In the genomic region with DNA sequence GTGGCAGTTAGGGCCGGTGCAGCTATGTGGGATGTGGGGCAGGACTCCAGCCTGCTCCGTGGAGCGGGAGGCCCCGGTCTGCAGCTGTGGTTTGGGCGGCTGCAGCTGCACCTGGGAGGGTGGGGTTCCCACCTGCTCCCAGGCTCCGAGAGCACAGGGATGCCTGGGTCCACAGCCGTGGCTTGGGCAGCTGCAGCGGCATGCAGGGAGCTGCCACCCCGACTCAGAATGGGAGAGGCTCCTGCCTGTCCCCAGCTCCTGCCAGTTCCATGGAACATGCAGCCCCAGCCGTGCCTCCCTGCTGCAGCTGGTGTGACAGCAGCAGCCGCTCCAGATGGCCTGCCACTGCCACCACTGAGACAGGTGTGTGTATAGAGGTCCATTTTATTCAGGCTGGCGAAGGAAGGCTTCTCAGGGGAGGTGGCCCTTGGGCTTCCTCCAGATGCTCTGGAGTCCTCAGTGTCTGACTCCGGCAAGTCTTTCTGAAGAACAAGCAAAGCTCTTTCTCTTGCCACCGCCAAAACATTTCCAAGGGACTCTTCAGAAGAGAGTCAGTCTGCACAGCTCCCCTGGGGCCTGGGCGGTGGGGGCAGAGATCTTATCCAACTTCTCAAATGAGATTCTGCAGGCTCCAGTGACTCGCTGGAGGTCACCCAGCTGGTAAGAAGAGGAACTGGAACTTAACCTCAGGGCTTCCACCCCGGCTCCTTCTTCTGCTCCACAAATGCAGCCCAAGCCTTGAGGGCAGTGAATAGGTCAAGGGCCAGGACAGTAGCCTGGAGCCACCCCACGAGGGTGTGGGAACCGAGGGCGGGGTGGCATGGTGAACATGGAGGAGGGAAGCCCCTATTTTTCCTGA, we compare ENCODE assay signal across 8 cellular contexts. TPM values are rescaled to one million over a fixed set of nuclear protein-coding genes. Genes with fewer than 3 reads are reported as not detected.
DNase-seq lines count a peak whose midpoint lies in the region; ATAC-seq and TF ChIP-seq lines count a peak whose summit lies in the region.

No MANE protein-coding gene starts in this region.

- 63% methylated on average over 2 of the region's 20 CpGs for WGBS in right lobe of liver (ENCODE audit: insufficient coverage, low coverage, low lambda C conversion rate, missing lambda C conversion rate)
- WGBS in lower leg skin, 2 donors, result 36 to 42% methylated on average over 18 to 19 of the region's 20 CpGs

- H3K4me3 ChIP-seq in BE2C (ENCODE audit: low read depth, low read length), result peak overlapping the region; percentile 27; the same call in 1 of the 2 replicates
- H3K4me3 ChIP-seq in right lobe of liver, result no peak overlapping the region
- H3K4me3 ChIP-seq in lower leg skin (ENCODE audit: low read depth, poor library complexity, severe bottlenecking), result no peak overlapping the region

- H3K27me3 ChIP-seq in BE2C (no peaks in the 10 kb centered on the region), right lobe of liver (no peaks in the 10 kb centered on the region)

- intact Hi-C loops in right lobe of liver (cut with DNase I) (loop anchor here in 1 of 2 donors (5.0 to 10.0 kb wide), 2 partner anchors 161 to 292 kb away; no protein-coding TSS in a partner anchor), lower leg skin (cut with DNase I; ENCODE audit: low total_unique reads) (no loop called here)

- H3K4me1 ChIP-seq in BE2C, result peaks cover 14% of the 10 kb centered on the region
- peaks cover 0 to 6% (median 0%) of the 10 kb centered on the region in 4 donors for H3K4me1 ChIP-seq in right lobe of liver

- no peak for TF ChIP-seq POLR2A in right lobe of liver (IDR thresholded peaks at IDR 0.05)
- TF ChIP-seq POLR2A in lower leg skin (IDR thresholded peaks at IDR 0.05), result no peak

- peak; percentile 83 for DNase-seq in BE2C
- peak; percentile 82 for DNase-seq in GM19238 (ENCODE audit: insufficient read length, low spot score)
- peak; percentile 19 for DNase-seq in SIG-M5 (lab: John Stamatoyannopoulos, UW)
- DNase-seq in right lobe of liver, result no peak
- DNase-seq in DMS153 treated with DMSO at 0.1 percent for 48 hours (lab: John Stamatoyannopoulos, UW; ENCODE audit: unreplicated experiment), result no peak
- no peak for DNase-seq in lower leg skin (ENCODE audit: low spot score in 2 of 2)
- no peak for DNase-seq in LoVo (ENCODE audit: low spot score)

- H3K27ac ChIP-seq in right lobe of liver, result peak overlapping the region in 2 of 3 donors; percentile 9 to 35

- no peaks in the 10 kb centered on the region for H3K36me3 ChIP-seq in BE2C
- no peaks in the 10 kb centered on the region for H3K36me3 ChIP-seq in right lobe of liver

- H3K9me3 ChIP-seq in BE2C, result no peaks in the 10 kb centered on the region
- H3K9me3 ChIP-seq in right lobe of liver, result no peaks in the 10 kb centered on the region

- TF ChIP-seq CTCF in BE2C (IDR thresholded peaks at IDR 0.05; ENCODE audit: low read depth, low read length) (no peak), right lobe of liver (IDR thresholded peaks at IDR 0.05) (no peak), lower leg skin (IDR thresholded peaks at IDR 0.05) (no peak)

- ATAC-seq in HG03135 (IDR thresholded peaks at IDR 0.05; ENCODE audit: unreplicated experiment) (peak; percentile 72), right lobe of liver (peak in 1 of 4 donors; percentile 51)

RNA-seq across cellular contexts. Expression of a gene that starts 21.6 kb away (rescaled TPM):
- polyA plus RNA-seq in BE2C (2012; ENCODE audit: insufficient read depth, insufficient read length, low read depth), result not detected
- total RNA-seq in right lobe of liver (not detected), lower leg skin (under 1 TPM in 1 of 4 donors, not detected in 3; 0.49 TPM)

RNA-seq across cellular contexts. Expression of a gene that starts 22.5 kb away (rescaled TPM):
- 77.2 TPM for polyA plus RNA-seq in BE2C (2012; ENCODE audit: insufficient read depth, insufficient read length, low read depth)
- 10 to 100 TPM; 24.5 to 57.9 (median 40.8) TPM for total RNA-seq in right lobe of liver
- 100 to 1,000 TPM in 1 of 4 donors, 10 to 100 TPM in 3; 47.6 to 143 (median 96.8) TPM for total RNA-seq in lower leg skin

RNA-seq across cellular contexts. Expression of a gene that starts 46.6 kb away (rescaled TPM):
- polyA plus RNA-seq in BE2C (2012; ENCODE audit: insufficient read depth, insufficient read length, low read depth), result 50.9 TPM
- total RNA-seq in right lobe of liver, result 10 to 100 TPM in 4 of 6 experiments, 1 to 10 TPM in 2; 5.6 to 43.0 (median 17.3) TPM
- total RNA-seq in lower leg skin, result 10 to 100 TPM; 11.9 to 40.7 (median 25.0) TPM

Comparison
In these comparisons a context has a peak if more than half of its experiments do, and no peak if none do; other contexts are left out.
1. DNase-seq: peak in BE2C (single experiment), GM19238 (single experiment) and SIG-M5 (single experiment); none in right lobe of liver (0 of 3), DMS153 treated with DMSO at 0.1 percent for 48 hours (single experiment), lower leg skin (0 of 2) and LoVo (single experiment).